26 cellular contexts compared by ENCODE assay signal in the genomic region with DNA sequence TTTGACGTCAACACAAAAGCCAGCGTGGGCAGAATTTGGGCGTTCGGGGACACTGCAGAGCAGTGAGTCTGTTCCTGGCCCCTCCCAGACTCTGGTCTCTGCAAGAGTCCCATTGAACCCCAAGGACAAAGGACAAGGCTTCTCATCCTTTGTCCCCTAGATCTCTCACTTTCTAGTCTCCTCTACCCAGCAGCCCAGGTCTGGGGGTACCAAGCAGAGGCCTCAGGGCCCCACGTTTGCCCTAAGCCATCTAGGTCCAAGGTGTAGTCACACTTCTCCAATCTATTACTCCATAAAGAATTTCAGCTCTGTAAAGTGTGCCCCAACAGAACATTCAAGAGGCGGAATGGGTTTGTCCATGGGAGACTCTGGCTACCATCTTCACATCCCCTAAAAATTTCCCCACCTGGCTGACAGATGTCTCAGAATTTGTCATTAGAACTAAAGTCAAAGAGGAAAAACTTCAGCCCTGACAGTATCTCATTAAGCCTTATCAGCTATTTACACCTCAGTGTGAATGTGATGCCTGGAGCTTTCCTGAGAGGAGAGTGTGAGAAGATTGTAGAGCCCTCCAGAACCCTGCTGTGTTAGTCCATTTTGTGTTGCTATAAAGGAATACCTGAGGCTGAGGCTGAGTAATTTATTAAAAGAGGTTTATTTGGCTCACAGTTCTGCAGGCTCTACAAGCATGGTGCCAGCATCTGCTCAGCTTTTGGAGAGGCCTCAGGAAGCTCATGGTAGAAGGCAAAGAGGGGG.
"Had no signal": no experiment of that assay in that cellular context is flagged by ENCODE, and none has a peak within 500 bp of the region (broad histone marks: within the 10 kb centered on the region; RNA-seq: fewer than 3 reads in every experiment).

No MANE protein-coding gene starts in this region.

- H3K27me3 ChIP-seq: ascending aorta had no signal

- DNase-seq: activated CD4-positive, alpha-beta memory T cell treated with anti-CD3 and anti-CD28 coated beads, Interleukin-2, amount 10 ng/mL, durations not matched to agents 7 days and 5 days; activated CD4-positive, alpha-beta T cell treated with anti-CD3 and anti-CD28 coated beads for 1 hour; activated CD4-positive, alpha-beta T cell treated with anti-CD3 and anti-CD28 coated beads for 36 hours; activated CD4-positive, alpha-beta T cell treated with anti-CD3 and anti-CD28 coated beads for 48 hours; activated CD4-positive, alpha-beta T cell treated with anti-CD3 and anti-CD28 coated beads, Interleukin-2, amount 10 ng/mL, durations not matched to agents 7 days and 5 days; activated CD4-positive, alpha-beta T cell treated with anti-CD3 and anti-CD28 coated beads, Interleukin-2, amount 50 U/mL, for 48 hours; activated CD4-positive, CD25-positive, alpha-beta regulatory T cell; activated CD8-positive, alpha-beta memory T cell treated with anti-CD3 and anti-CD28 coated beads for 24 hours; activated CD8-positive, alpha-beta memory T cell treated with anti-CD3 and anti-CD28 coated beads, Interleukin-2, amount 10 ng/mL, durations not matched to agents 7 days and 5 days; activated CD8-positive, alpha-beta memory T cell treated with anti-CD3 and anti-CD28 coated beads, Interleukin-2, amount 50 U/mL, for 48 hours; activated CD8-positive, alpha-beta T cell treated with anti-CD3 and anti-CD28 coated beads, Interleukin-2, amount 10 ng/mL, durations not matched to agents 7 days and 5 days; activated effector memory CD4-positive, alpha-beta T cell treated with Interleukin-2 at 50 U/mL for 16 hours; activated gamma-delta T cell; activated naive CD4-positive, alpha-beta T cell treated with anti-CD3 and anti-CD28 coated beads, Interleukin-2, amount 10 ng/mL, durations not matched to agents 7 days and 5 days; activated naive CD4-positive, alpha-beta T cell treated with Interleukin-2 at 50 U/mL for 16 hours; activated naive CD8-positive, alpha-beta T cell treated with anti-CD3 and anti-CD28 coated beads, Interleukin-2, amount 10 ng/mL, durations not matched to agents 7 days and 5 days; activated naive CD8-positive, alpha-beta T cell treated with anti-CD3 and anti-CD28 coated beads, Interleukin-2, amount 50 U/mL, for 24 hours; activated T-cell treated with anti-CD3 and anti-CD28 coated beads, Interleukin-2, amount 50 U/mL, for 24 hours; activated T-cell treated with anti-CD3 and anti-CD28 coated beads, Interleukin-2, amount 50 U/mL, for 48 hours; amygdala; anterior cingulate cortex; central memory CD4-positive, alpha-beta T cell; T-cell; T-helper 17 cell; WERI-Rb-1 had no signal

- H3K9me3 ChIP-seq: ascending aorta had no signal

- H3K27ac ChIP-seq: WERI-Rb-1 had no signal

- H3K36me3 ChIP-seq: ascending aorta, WERI-Rb-1 had no signal

- H3K4me3 ChIP-seq: ascending aorta had no signal
